Comparison of ENCODE assay signal across 10 cellular contexts in the genomic region with DNA sequence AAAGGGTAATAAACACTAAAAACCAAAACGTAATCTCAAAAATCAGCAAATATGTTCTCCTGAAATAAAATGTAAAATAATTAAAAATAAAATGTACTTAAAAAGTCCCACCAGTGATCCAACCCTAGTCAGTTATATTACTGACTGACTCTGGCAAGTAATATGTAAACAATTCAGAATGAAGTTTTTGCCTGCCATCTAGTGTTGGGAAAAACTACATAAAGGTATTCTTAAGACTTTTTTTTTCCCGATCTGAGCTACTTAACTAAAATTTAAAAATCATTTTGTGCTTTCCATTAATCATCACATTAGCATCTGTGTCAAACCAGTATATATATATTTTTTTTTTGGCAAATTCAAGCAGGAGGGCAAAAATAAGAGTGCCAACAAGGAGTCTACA. TPM values are rescaled to one million over a fixed set of nuclear protein-coding genes. Genes with fewer than 3 reads are reported as not detected.
DNase-seq lines count a peak whose midpoint lies in the region; ATAC-seq and TF ChIP-seq lines count a peak whose summit lies in the region.
"Had no signal": no experiment of that assay in that cellular context is flagged by ENCODE, and none has a peak within 500 bp of the region (broad histone marks: within the 10 kb centered on the region; RNA-seq: fewer than 3 reads in every experiment).

No MANE protein-coding gene starts in this region.

- H3K9me3 ChIP-seq in breast epithelium (no peaks in the 10 kb centered on the region), tibial artery (no peaks in the 10 kb centered on the region)
- H3K9me3 ChIP-seq: upper lobe of right lung had no signal

- no peaks in the 10 kb centered on the region for H3K27me3 Mint-ChIP-seq in MCF 10A (ENCODE audit: insufficient read depth, unreplicated experiment)
- H3K27me3 Mint-ChIP-seq: activated naive CD8-positive, alpha-beta T cell treated with anti-CD3 and anti-CD28 coated beads, Interleukin-2, amount 10 ng/mL, durations not matched to agents 7 days and 5 days had no signal

- H3K9me3 Mint-ChIP-seq in MCF 10A (ENCODE audit: unreplicated experiment) = no peaks in the 10 kb centered on the region
- H3K9me3 Mint-ChIP-seq: activated naive CD8-positive, alpha-beta T cell treated with anti-CD3 and anti-CD28 coated beads, Interleukin-2, amount 10 ng/mL, durations not matched to agents 7 days and 5 days had no signal

- no peak overlapping the region for H3K27ac ChIP-seq in breast epithelium
- peak overlapping the region in 1 of 2 donors; percentile 38 for H3K27ac ChIP-seq in tibial artery
- H3K27ac ChIP-seq: upper lobe of right lung had no signal

- no peak overlapping the region for H3K4me3 Mint-ChIP-seq in MCF 10A (ENCODE audit: unreplicated experiment)
- H3K4me3 Mint-ChIP-seq: activated naive CD8-positive, alpha-beta T cell treated with anti-CD3 and anti-CD28 coated beads, Interleukin-2, amount 10 ng/mL, durations not matched to agents 7 days and 5 days had no signal

- DNase-seq in MCF 10A (ENCODE audit: unreplicated experiment) (peak; percentile 29), breast epithelium (ENCODE audit: low spot score in 2 of 2) (no peak), SK-MEL-5 (ENCODE audit: low read depth, low spot score) (peak; percentile 31), fibroblast of villous mesenchyme (ENCODE audit: low read depth) (peak; percentile 65), tibial artery (no peak), T-helper 9 cell (no peak)
- no peak for DNase-seq in stimulated activated naive CD4-positive, alpha-beta T cell (lab: John Stamatoyannopoulos, UW)
- DNase-seq: activated naive CD8-positive, alpha-beta T cell treated with anti-CD3 and anti-CD28 coated beads, Interleukin-2, amount 10 ng/mL, durations not matched to agents 7 days and 5 days; upper lobe of right lung had no signal

- H3K27ac Mint-ChIP-seq in MCF 10A (ENCODE audit: low read depth, unreplicated experiment) = no peak overlapping the region
- H3K27ac Mint-ChIP-seq: activated naive CD8-positive, alpha-beta T cell treated with anti-CD3 and anti-CD28 coated beads, Interleukin-2, amount 10 ng/mL, durations not matched to agents 7 days and 5 days had no signal

- in situ Hi-C loops in SK-MEL-5 (cut with HindIII; ENCODE audit: low pct_unique_long_range_greater_than_20kb, low sequenced_read_pairs) = no loop called here

- no peak for TF ChIP-seq POLR2A in breast epithelium (IDR thresholded peaks at IDR 0.05)

- intact Hi-C loops in MCF 10A (cut with micrococcal nuclease) (loop anchor here (5.0 to 10.0 kb wide), 2 partner anchors 558 to 615 kb away; a partner anchor contains a TSS), breast epithelium (cut with DNase I; ENCODE audit: low total_unique reads) (no loop called here), tibial artery (cut with DNase I; ENCODE audit: low total_unique reads) (loop anchor here (5.0 kb wide), 1 partner anchor 558 kb away; a partner anchor contains a TSS)

- TF ChIP-seq CTCF in MCF 10A (IDR thresholded peaks at IDR 0.05; ENCODE audit: unreplicated experiment) (peak; percentile 16), breast epithelium (IDR thresholded peaks at IDR 0.05) (peak in 1 of 3 donors; percentile 10), fibroblast of villous mesenchyme (IDR thresholded peaks at IDR 0.05; ENCODE audit: insufficient read depth, low read depth, low read length) (peak; percentile 34), tibial artery (IDR thresholded peaks at IDR 0.05) (peak; percentile 40 to 44)

- no TSS peak for BruUV-seq in MCF 10A (replicated peaks; lab: Mats Ljungman, UMichigan)

- ATAC-seq in GM21360 (IDR thresholded peaks at IDR 0.05; ENCODE audit: unreplicated experiment) = no peak
- ATAC-seq: upper lobe of right lung had no signal

- no peaks in the 10 kb centered on the region for H3K36me3 ChIP-seq in breast epithelium
- H3K36me3 ChIP-seq in tibial artery = peaks cover 31 to 45% (median 32%) of the 10 kb centered on the region in 3 donors

- CTCF ChIA-PET in MCF 10A (lab: Yijun Ruan, JAX) = interaction anchor here (0.6 to 1.5 kb wide), 5 partner anchors 9 to 559 kb away, joined by 4 to 5 read pairs (median 5); no protein-coding TSS in a partner anchor

- H3K4me1 Mint-ChIP-seq in MCF 10A (ENCODE audit: insufficient read depth, unreplicated experiment) = peaks cover 7% of the 10 kb centered on the region
- H3K4me1 Mint-ChIP-seq: activated naive CD8-positive, alpha-beta T cell treated with anti-CD3 and anti-CD28 coated beads, Interleukin-2, amount 10 ng/mL, durations not matched to agents 7 days and 5 days had no signal

- H3K4me3 ChIP-seq in breast epithelium (no peak overlapping the region), fibroblast of villous mesenchyme (ENCODE audit: low read depth, low read length) (no peak overlapping the region), tibial artery (no peak overlapping the region)
- H3K4me3 ChIP-seq: upper lobe of right lung had no signal

- H3K4me1 ChIP-seq in breast epithelium = no peaks in the 10 kb centered on the region
- peaks cover 0 to 13% (median 0%) of the 10 kb centered on the region in 4 donors for H3K4me1 ChIP-seq in tibial artery

- peaks cover 46% of the 10 kb centered on the region for H3K36me3 Mint-ChIP-seq in MCF 10A (ENCODE audit: insufficient read depth, unreplicated experiment)

- H3K27me3 ChIP-seq in breast epithelium (no peaks in the 10 kb centered on the region), tibial artery (no peaks in the 10 kb centered on the region)
- H3K27me3 ChIP-seq: upper lobe of right lung had no signal

- POLR2A ChIA-PET in MCF 10A (lab: Yijun Ruan, JAX) = interaction anchor here (0.7 kb wide), 1 partner anchor 960 kb away, joined by 4 read pairs; no protein-coding TSS in a partner anchor

RNA-seq across cellular contexts. Expression of a gene that starts 24.0 kb away (rescaled TPM):
- 29.1 and 38.3 TPM in 2 replicates for total RNA-seq in MCF 10A (2022)
- 10 to 100 TPM; 23.6 to 46.7 (median 25.6) TPM for total RNA-seq in breast epithelium
- 42.9 and 53.5 TPM in 2 replicates for total RNA-seq in SK-MEL-5 (2014; rRNA removed; shearing (Covaris generic))
- polyA plus RNA-seq in SK-MEL-5 (2015; cell fraction: cytosol; rRNA removed) = 32.7 and 33.8 TPM in 2 replicates
- 51.8 and 62.8 TPM in 2 replicates for polyA plus RNA-seq in SK-MEL-5 (2015; cell fraction: nucleus; rRNA removed)
- total RNA-seq in fibroblast of villous mesenchyme = 18.7 and 43.2 TPM in 2 replicates

RNA-seq across cellular contexts. Expression of a gene that starts 24.1 kb away (rescaled TPM):
- total RNA-seq in MCF 10A (2022) (27.6 and 30.0 TPM in 2 replicates), breast epithelium (10 to 100 TPM; 22.2 to 25.9 (median 25.9) TPM), fibroblast of villous mesenchyme (11.0 and 18.1 TPM in 2 replicates)
- 18.6 and 19.8 TPM in 2 replicates for total RNA-seq in SK-MEL-5 (2014; rRNA removed; shearing (Covaris generic))
- polyA plus RNA-seq in SK-MEL-5 (2015; cell fraction: cytosol; rRNA removed) = 8.1 and 11.2 TPM in 2 replicates
- polyA plus RNA-seq in SK-MEL-5 (2015; cell fraction: nucleus; rRNA removed) = 21.2 and 36.3 TPM in 2 replicates

Comparison
In these comparisons a context has a peak if more than half of its experiments do, and no peak if none do; other contexts are left out.
1. DNase-seq: peak in MCF 10A (single experiment), SK-MEL-5 (single experiment) and fibroblast of villous mesenchyme (single experiment); none in breast epithelium (0 of 2), tibial artery (0 of 2), stimulated activated naive CD4-positive, alpha-beta T cell (0 of 6) and T-helper 9 cell (single experiment).